8 cellular contexts compared by ENCODE assay signal in the genomic region with DNA sequence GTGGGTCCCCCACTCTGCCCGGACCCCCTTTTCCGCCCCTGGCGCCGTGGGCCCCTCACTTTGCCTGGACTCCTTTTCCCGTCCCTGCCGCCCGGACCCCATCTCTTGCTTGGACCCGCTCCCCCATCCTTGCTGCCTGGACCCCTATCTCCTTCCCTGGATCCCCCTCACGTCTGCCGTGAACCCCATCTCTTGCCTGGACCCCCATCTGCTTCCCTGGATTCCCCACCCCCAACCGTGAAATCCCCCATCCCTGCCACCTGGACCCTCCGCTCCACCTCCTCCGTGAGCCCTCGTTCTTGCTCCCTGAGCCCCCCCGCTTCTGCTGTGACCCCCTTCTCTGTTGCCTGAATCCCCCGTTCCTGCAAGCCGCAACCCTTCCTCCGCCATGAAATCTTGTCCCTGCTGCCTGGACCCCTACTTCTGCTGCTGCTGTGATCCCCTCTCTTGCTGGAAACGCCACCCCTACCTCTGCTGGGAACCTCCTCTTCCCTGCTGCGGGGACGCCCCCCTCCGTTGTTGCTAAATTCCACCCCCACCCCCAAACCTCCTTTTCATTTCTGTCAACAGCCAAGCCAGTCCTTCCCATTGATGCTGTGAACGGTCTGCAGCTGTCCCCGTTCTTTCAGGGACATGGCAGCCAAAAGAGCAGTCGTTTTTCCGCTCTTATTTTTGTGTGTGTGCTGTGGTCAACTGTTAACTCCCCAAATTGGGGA. TPM values are rescaled to one million over a fixed set of nuclear protein-coding genes. Genes with fewer than 3 reads are reported as not detected.
DNase-seq lines count a peak whose midpoint lies in the region; ATAC-seq, FAIRE-seq and TF ChIP-seq lines count a peak whose summit lies in the region.

No MANE protein-coding gene starts in this region.

- no peaks in the 10 kb centered on the region for H3K9me3 Mint-ChIP-seq in astrocyte (ENCODE audit: unreplicated experiment)
- H3K9me3 Mint-ChIP-seq in stimulated activated memory B cell treated with anti-CD40 and anti-IgM and Interleukin-4, amounts not matched to agents 10 μg/mL and 1 μg/mL and 100 μg/mL, for 72 hours: no peaks in the 10 kb centered on the region

- no peaks in the 10 kb centered on the region; a peak in 1 of 22 replicates for H3K27me3 ChIP-seq in BLaER1 treated with 17β-estradiol and CSF1 and Interleukin-3, amounts not matched to agents 10 nM and 100 nM
- H3K27me3 ChIP-seq in HUES64 (ENCODE audit: insufficient read depth, low read length) (no peaks in the 10 kb centered on the region; the same call in 1 of the 2 replicates), astrocyte (ENCODE audit: insufficient read depth, low read length) (no peaks in the 10 kb centered on the region)

- H3K36me3 Mint-ChIP-seq in astrocyte (ENCODE audit: low read depth, unreplicated experiment): peaks cover 8% of the 10 kb centered on the region
- H3K36me3 Mint-ChIP-seq in stimulated activated memory B cell treated with anti-CD40 and anti-IgM and Interleukin-4, amounts not matched to agents 10 μg/mL and 1 μg/mL and 100 μg/mL, for 72 hours: peaks cover 35% of the 10 kb centered on the region

- intact Hi-C loops in kidney (cut with DNase I): no loop called here

- H3K4me3 Mint-ChIP-seq in astrocyte (ENCODE audit: unreplicated experiment): peak overlapping the region; percentile 93
- peak overlapping the region; percentile 88 for H3K4me3 Mint-ChIP-seq in stimulated activated memory B cell treated with anti-CD40 and anti-IgM and Interleukin-4, amounts not matched to agents 10 μg/mL and 1 μg/mL and 100 μg/mL, for 72 hours

- peak overlapping the region; percentile 28 to 86 (median 76); a peak in 21 of 22 replicates for H3K27ac ChIP-seq in BLaER1 treated with 17β-estradiol and CSF1 and Interleukin-3, amounts not matched to agents 10 nM and 100 nM
- peak overlapping the region; percentile 28; the same call in 1 of the 2 replicates for H3K27ac ChIP-seq in HUES64 (ENCODE audit: low read depth, low read length)
- peak overlapping the region; percentile 16 for H3K27ac ChIP-seq in astrocyte (ENCODE audit: low read depth, low read length)
- peak overlapping the region; percentile 45 to 81 for H3K27ac ChIP-seq in kidney (ENCODE audit: low read depth in 2 of 2, low read length in 2 of 2)

- peak overlapping the region; percentile 78 to 94 (median 87) for H3K4me3 ChIP-seq in BLaER1 treated with 17β-estradiol and CSF1 and Interleukin-3, amounts not matched to agents 10 nM and 100 nM
- H3K4me3 ChIP-seq in HUES64 (ENCODE audit: low read length) (peak overlapping the region; percentile 80), astrocyte (ENCODE audit: insufficient read depth, low read depth, low read length) (peak overlapping the region; percentile 68), kidney (ENCODE audit: low read length in 2 of 2) (peak overlapping the region; percentile 66 to 68)

- ATAC-seq in stimulated activated memory B cell treated with anti-CD40 and anti-IgM and Interleukin-4, amounts not matched to agents 10 μg/mL and 1 μg/mL and 100 μg/mL, for 72 hours: no peak
- no peak for ATAC-seq in GM21381 (IDR thresholded peaks at IDR 0.05; ENCODE audit: unreplicated experiment)

- no peaks in the 10 kb centered on the region for H3K9me3 ChIP-seq in BLaER1 treated with 17β-estradiol and CSF1 and Interleukin-3, amounts not matched to agents 10 nM and 100 nM (replicated peaks in 1 of 11)
- H3K9me3 ChIP-seq in HUES64 (ENCODE audit: insufficient read depth, low read depth, low read length) (no peaks in the 10 kb centered on the region), astrocyte (ENCODE audit: insufficient read depth, low read depth, low read length) (no peaks in the 10 kb centered on the region), kidney (ENCODE audit: control insufficient read depth in 1 of 2, low read length in 2 of 2) (no peaks in the 10 kb centered on the region)

- peaks cover 27 to 52% (median 41%) of the 10 kb centered on the region in 10 experiments for H3K4me1 ChIP-seq in BLaER1 treated with 17β-estradiol and CSF1 and Interleukin-3, amounts not matched to agents 10 nM and 100 nM
- H3K4me1 ChIP-seq in HUES64 (ENCODE audit: insufficient read depth, low read length): peaks cover 44% of the 10 kb centered on the region
- peaks cover 31% of the 10 kb centered on the region for H3K4me1 ChIP-seq in astrocyte (ENCODE audit: insufficient read depth, low read length)
- peaks cover 0 to 12% of the 10 kb centered on the region in 2 donors for H3K4me1 ChIP-seq in kidney (ENCODE audit: control insufficient read depth in 1 of 2, insufficient read depth in 1 of 2, low read depth in 1 of 2, low read length in 2 of 2)

- H3K9ac ChIP-seq in BLaER1 treated with 17β-estradiol and CSF1 and Interleukin-3, amounts not matched to agents 10 nM and 100 nM: peak overlapping the region; percentile 78 to 90 (median 84)
- peak overlapping the region; percentile 72 for H3K9ac ChIP-seq in HUES64 (ENCODE audit: low read depth, low read length)
- peak overlapping the region; percentile 87 for H3K9ac ChIP-seq in astrocyte (ENCODE audit: low read length)
- H3K9ac ChIP-seq in kidney (ENCODE audit: low read length in 2 of 2): peak overlapping the region; percentile 72 to 77

- WGBS in HUES64: 1% methylated on average over 26 of the region's 26 CpGs

- peaks cover 8% of the 10 kb centered on the region for H3K4me1 Mint-ChIP-seq in astrocyte (ENCODE audit: low read depth, unreplicated experiment)
- peaks cover 17% of the 10 kb centered on the region for H3K4me1 Mint-ChIP-seq in stimulated activated memory B cell treated with anti-CD40 and anti-IgM and Interleukin-4, amounts not matched to agents 10 μg/mL and 1 μg/mL and 100 μg/mL, for 72 hours

- peak overlapping the region; percentile 94 for H3K27ac Mint-ChIP-seq in astrocyte (ENCODE audit: unreplicated experiment)
- peak overlapping the region; percentile 76 for H3K27ac Mint-ChIP-seq in stimulated activated memory B cell treated with anti-CD40 and anti-IgM and Interleukin-4, amounts not matched to agents 10 μg/mL and 1 μg/mL and 100 μg/mL, for 72 hours

- peaks cover 29% of the 10 kb centered on the region for H3K79me2 ChIP-seq in astrocyte (ENCODE audit: insufficient read depth, low read length)

- FAIRE-seq in astrocyte (lab: Jason Lieb, UNC): no peak
- FAIRE-seq in kidney (lab: Jason Lieb, UNC): no peak

- peak overlapping the region; percentile 75 to 98 (median 94) for H3K4me2 ChIP-seq in BLaER1 treated with 17β-estradiol and CSF1 and Interleukin-3, amounts not matched to agents 10 nM and 100 nM
- peak overlapping the region; percentile 98 for H3K4me2 ChIP-seq in astrocyte (ENCODE audit: low read length)

- DNase-seq in astrocyte (ENCODE audit: low read depth) (no peak), kidney (no peak), DMS53 treated with DMSO at 0.1 percent for 48 hours (lab: John Stamatoyannopoulos, UW; ENCODE audit: unreplicated experiment) (no peak), superior temporal gyrus (ENCODE audit: extremely low spot score) (no peak)

- H4K20me1 ChIP-seq in BLaER1 treated with 17β-estradiol and CSF1 and Interleukin-3, amounts not matched to agents 10 nM and 100 nM: peaks cover 0 to 31% (median 7%) of the 10 kb centered on the region in 11 experiments; a peak in 12 of 22 replicates
- H4K20me1 ChIP-seq in astrocyte (ENCODE audit: insufficient read depth, low read length): peaks cover 16% of the 10 kb centered on the region

- no peaks in the 10 kb centered on the region for H3K27me3 Mint-ChIP-seq in astrocyte (ENCODE audit: low read depth, unreplicated experiment)
- H3K27me3 Mint-ChIP-seq in stimulated activated memory B cell treated with anti-CD40 and anti-IgM and Interleukin-4, amounts not matched to agents 10 μg/mL and 1 μg/mL and 100 μg/mL, for 72 hours: no peaks in the 10 kb centered on the region

- peaks cover 30 to 39% (median 36%) of the 10 kb centered on the region in 11 experiments for H3K36me3 ChIP-seq in BLaER1 treated with 17β-estradiol and CSF1 and Interleukin-3, amounts not matched to agents 10 nM and 100 nM
- H3K36me3 ChIP-seq in HUES64 (ENCODE audit: insufficient read depth, low read length) (peaks cover 33% of the 10 kb centered on the region), astrocyte (ENCODE audit: insufficient read depth, low read length) (peaks cover 18% of the 10 kb centered on the region), kidney (ENCODE audit: control insufficient read depth in 1 of 2, insufficient read depth in 2 of 2, low read length in 2 of 2) (peaks cover 12 to 13% of the 10 kb centered on the region in 2 donors)

- no peak overlapping the region for H2AFZ ChIP-seq in astrocyte (ENCODE audit: low read depth, low read length)

- TF ChIP-seq CTCF in astrocyte (IDR thresholded peaks at IDR 0.05; ENCODE audit: insufficient read depth, low read depth, low read length): no peak
- TF ChIP-seq CTCF in kidney (IDR thresholded peaks at IDR 0.05; ENCODE audit: borderline replicate concordance, extremely low read depth, insufficient read depth): no peak

RNA-seq across cellular contexts. Expression of gene NDUFS7, which starts 28.3 kb away (rescaled TPM):
- 63.8 TPM for polyA plus RNA-seq in HUES64 (2013, experiment 1 of 2)
- 73.9 TPM for polyA plus RNA-seq in HUES64 (2013, experiment 2 of 2)
- total RNA-seq in astrocyte (64.0 and 67.3 TPM in 2 replicates), kidney (85.5 TPM)
- 265 TPM for polyA plus RNA-seq in kidney (ENCODE audit: insufficient read depth, low read depth, low replicate concordance)

RNA-seq across cellular contexts. Expression of gene GAMT, which starts 45.9 kb away (rescaled TPM):
- polyA plus RNA-seq in HUES64 (2013, experiment 1 of 2): 12.3 TPM
- polyA plus RNA-seq in HUES64 (2013, experiment 2 of 2): 18.2 TPM
- total RNA-seq in astrocyte: 34.1 and 35.9 TPM in 2 replicates
- total RNA-seq in kidney: 16.3 TPM
- polyA plus RNA-seq in kidney (ENCODE audit: insufficient read depth, low read depth, low replicate concordance): 209 TPM

RNA-seq across cellular contexts. Expression of gene DAZAP1, which starts 52.0 kb away (rescaled TPM):
- polyA plus RNA-seq in HUES64 (2013, experiment 1 of 2): 139 TPM
- 144 TPM for polyA plus RNA-seq in HUES64 (2013, experiment 2 of 2)
- total RNA-seq in astrocyte (94.7 and 108 TPM in 2 replicates), kidney (98.5 TPM)
- polyA plus RNA-seq in kidney (ENCODE audit: insufficient read depth, low read depth, low replicate concordance): 47.7 TPM

Comparison
In these comparisons a context has a peak if more than half of its experiments do, and no peak if none do; other contexts are left out.
1. H3K27ac ChIP-seq: peak in every context shown above with its lines; median percentile 76 in BLaER1 treated with 17β-estradiol and CSF1 and Interleukin-3, amounts not matched to agents 10 nM and 100 nM; 63 in kidney; 28 in HUES64; 16 in astrocyte.